Comparison of ENCODE assay signal across 8 cellular contexts in the genomic region with DNA sequence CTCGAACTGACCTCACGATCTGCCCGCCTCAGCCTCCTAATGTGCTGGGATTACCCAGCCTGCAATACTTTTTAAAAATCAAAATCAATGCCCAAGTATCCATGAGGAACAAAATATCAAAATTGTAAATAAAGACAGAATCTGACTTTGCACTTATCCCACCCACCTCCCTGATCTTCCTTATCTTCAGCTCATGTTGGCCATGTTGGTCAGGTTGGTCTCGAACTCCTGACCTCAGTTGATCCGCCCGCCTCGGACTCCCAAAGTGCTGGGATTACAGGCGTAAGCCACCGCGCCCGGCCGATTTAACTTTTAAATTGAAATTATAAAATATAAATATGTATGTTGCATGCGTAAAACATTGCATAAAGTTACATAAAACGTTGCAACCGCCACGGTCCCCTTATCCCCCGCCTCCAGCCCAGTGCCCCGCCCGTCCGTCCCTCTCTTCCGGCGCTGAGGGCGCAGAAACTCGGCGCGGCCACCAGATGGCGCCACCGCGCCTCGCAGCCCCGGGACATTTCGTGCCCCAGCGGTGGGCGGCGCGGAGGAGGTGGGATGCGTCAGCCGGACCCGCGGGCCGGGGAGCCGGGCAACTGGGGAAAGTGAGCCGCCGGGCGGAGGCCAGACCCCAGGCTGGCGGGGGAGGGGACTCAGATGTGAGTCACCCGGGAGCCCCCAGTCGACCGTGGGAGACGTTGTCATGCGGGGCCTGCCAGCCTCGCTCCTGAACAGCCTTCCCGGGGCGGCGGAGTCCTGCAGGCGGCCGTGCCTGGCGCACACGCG. TPM values are rescaled to one million over a fixed set of nuclear protein-coding genes. Genes with fewer than 3 reads are reported as not detected.
A peak's percentile ranks its signal among the peaks of the same experiment; 100 is the strongest.
DNase-seq lines count a peak whose midpoint lies in the region; ATAC-seq and TF ChIP-seq lines count a peak whose summit lies in the region.

No MANE protein-coding gene starts in this region.

- H3K4me1 ChIP-seq in RWPE2 (ENCODE audit: insufficient read depth, poor library complexity, severe bottlenecking), result no peaks in the 10 kb centered on the region

- peak overlapping the region; percentile 89 for H3K4me3 ChIP-seq in RWPE2 (ENCODE audit: severe bottlenecking)
- peak overlapping the region; percentile 83 for H3K4me3 ChIP-seq in fibroblast of villous mesenchyme (ENCODE audit: low read depth, low read length)

- H3K4me1 Mint-ChIP-seq in IgD-negative memory B cell (peaks cover 12 to 17% (median 14%) of the 10 kb centered on the region in 3 donors), neural crest cell (peaks cover 31% of the 10 kb centered on the region)
- peaks cover 33% of the 10 kb centered on the region for H3K4me1 Mint-ChIP-seq in stimulated activated naive CD8-positive, alpha-beta T cell treated with anti-CD3 and anti-CD28 coated beads, Interleukin-15, amount 100 ng/mL, for 72 hours

- TF ChIP-seq POLR2A in GM19193 (IDR thresholded peaks at IDR 0.05; ENCODE audit: extremely low read depth, insufficient read depth, insufficient read length), result peak; percentile 16

- H3K27me3 ChIP-seq in RWPE2 (ENCODE audit: insufficient read depth, poor library complexity, severe bottlenecking), result no peaks in the 10 kb centered on the region

- H3K27me3 Mint-ChIP-seq in IgD-negative memory B cell (no peaks in the 10 kb centered on the region), neural crest cell (ENCODE audit: low read depth) (peaks cover 41% of the 10 kb centered on the region)
- H3K27me3 Mint-ChIP-seq in stimulated activated naive CD8-positive, alpha-beta T cell treated with anti-CD3 and anti-CD28 coated beads, Interleukin-15, amount 100 ng/mL, for 72 hours, result peaks cover 7% of the 10 kb centered on the region

- peaks cover 23% of the 10 kb centered on the region for H3K36me3 ChIP-seq in RWPE2 (ENCODE audit: low read depth)

- peak overlapping the region; percentile 90 to 95 (median 92) for H3K4me3 Mint-ChIP-seq in IgD-negative memory B cell
- peak overlapping the region; percentile 72 for H3K4me3 Mint-ChIP-seq in neural crest cell
- peak overlapping the region; percentile 95 to 99 for H3K4me3 Mint-ChIP-seq in stimulated activated naive CD8-positive, alpha-beta T cell treated with anti-CD3 and anti-CD28 coated beads, Interleukin-15, amount 100 ng/mL, for 72 hours

- DNase-seq in AG09319 (ENCODE audit: extremely low read depth, low read depth) (no peak), RWPE2 (ENCODE audit: low spot score) (peak; percentile 89), fibroblast of villous mesenchyme (ENCODE audit: low read depth) (peak; percentile 91), neural crest cell (ENCODE audit: low read depth, low spot score) (peak; percentile 90)
- peak; percentile 97 for DNase-seq in activated effector memory CD4-positive, alpha-beta T cell treated with anti-CD3 and anti-CD28 coated beads, Interleukin-2, amount 50 U/mL, for 16 hours
- peak; percentile 97 to 99 for DNase-seq in stimulated activated naive CD8-positive, alpha-beta T cell treated with anti-CD3 and anti-CD28 coated beads, Interleukin-15, amount 100 ng/mL, for 72 hours

- H3K9me3 Mint-ChIP-seq in IgD-negative memory B cell (no peaks in the 10 kb centered on the region), neural crest cell (no peaks in the 10 kb centered on the region)
- H3K9me3 Mint-ChIP-seq in stimulated activated naive CD8-positive, alpha-beta T cell treated with anti-CD3 and anti-CD28 coated beads, Interleukin-15, amount 100 ng/mL, for 72 hours, result no peaks in the 10 kb centered on the region

- peak; percentile 41 for ATAC-seq in RWPE2 (ENCODE audit: low read depth)
- ATAC-seq in stimulated activated naive CD8-positive, alpha-beta T cell treated with anti-CD3 and anti-CD28 coated beads, Interleukin-15, amount 100 ng/mL, for 72 hours, result peak; percentile 63

- H3K27ac Mint-ChIP-seq in IgD-negative memory B cell (peak overlapping the region; percentile 39 to 91 (median 88)), neural crest cell (ENCODE audit: unreplicated experiment) (no peak overlapping the region)
- H3K27ac Mint-ChIP-seq in stimulated activated naive CD8-positive, alpha-beta T cell treated with anti-CD3 and anti-CD28 coated beads, Interleukin-15, amount 100 ng/mL, for 72 hours, result peak overlapping the region; percentile 55 to 99

- peak overlapping the region; percentile 76 for H3K27ac ChIP-seq in RWPE2 (ENCODE audit: poor library complexity, severe bottlenecking)

- TF ChIP-seq CTCF in AG09319 (IDR thresholded peaks at IDR 0.05; ENCODE audit: low read depth, low read length) (peak; percentile 76), RWPE2 (IDR thresholded peaks at IDR 0.05; ENCODE audit: poor library complexity, severe bottlenecking) (peak; percentile 95), fibroblast of villous mesenchyme (IDR thresholded peaks at IDR 0.05; ENCODE audit: insufficient read depth, low read depth, low read length) (peak; percentile 84), neural crest cell (conservative IDR thresholded peaks at IDR 0.05) (peak; percentile 100)

- H3K36me3 Mint-ChIP-seq in IgD-negative memory B cell, result no peaks in the 10 kb centered on the region
- H3K36me3 Mint-ChIP-seq in neural crest cell (ENCODE audit: low read depth), result no peaks in the 10 kb centered on the region

- H3K9me3 ChIP-seq in RWPE2 (ENCODE audit: severe bottlenecking), result no peaks in the 10 kb centered on the region

RNA-seq across cellular contexts. Expression of gene GADD45B, which starts 1.5 kb away (rescaled TPM):
- polyA plus RNA-seq in IgD-negative memory B cell, result 98.0 TPM
- 54.8 and 70.9 TPM in 2 replicates for total RNA-seq in fibroblast of villous mesenchyme
- 3.3 and 4.1 TPM in 2 replicates for total RNA-seq in neural crest cell

RNA-seq across cellular contexts. Expression of gene LMNB2, which starts 17.7 kb away (rescaled TPM):
- 4.6 TPM for polyA plus RNA-seq in IgD-negative memory B cell
- total RNA-seq in fibroblast of villous mesenchyme (58.6 and 92.0 TPM in 2 replicates), neural crest cell (201 and 206 TPM in 2 replicates)

RNA-seq across cellular contexts. Expression of gene TIMM13, which starts 47.0 kb away (rescaled TPM):
- 69.1 TPM for polyA plus RNA-seq in IgD-negative memory B cell
- total RNA-seq in fibroblast of villous mesenchyme (24.2 and 34.8 TPM in 2 replicates), neural crest cell (145 and 155 TPM in 2 replicates)

Comparison
In these comparisons a context has a peak if more than half of its experiments do, and no peak if none do; other contexts are left out.
1. RNA of gene GADD45B, which starts 1.5 kb away (total RNA-seq): 54.8 to 70.9 TPM in fibroblast of villous mesenchyme; 3.3 to 4.1 TPM in neural crest cell; every median in the first group is over 10 times any median in the second.
2. Peak in every context shown above with its lines, with median percentiles within 50 percentile points of each other: CTCF ChIP-seq and H3K4me3 Mint-ChIP-seq.